1 cellular context compared by ENCODE assay signal in the genomic region with DNA sequence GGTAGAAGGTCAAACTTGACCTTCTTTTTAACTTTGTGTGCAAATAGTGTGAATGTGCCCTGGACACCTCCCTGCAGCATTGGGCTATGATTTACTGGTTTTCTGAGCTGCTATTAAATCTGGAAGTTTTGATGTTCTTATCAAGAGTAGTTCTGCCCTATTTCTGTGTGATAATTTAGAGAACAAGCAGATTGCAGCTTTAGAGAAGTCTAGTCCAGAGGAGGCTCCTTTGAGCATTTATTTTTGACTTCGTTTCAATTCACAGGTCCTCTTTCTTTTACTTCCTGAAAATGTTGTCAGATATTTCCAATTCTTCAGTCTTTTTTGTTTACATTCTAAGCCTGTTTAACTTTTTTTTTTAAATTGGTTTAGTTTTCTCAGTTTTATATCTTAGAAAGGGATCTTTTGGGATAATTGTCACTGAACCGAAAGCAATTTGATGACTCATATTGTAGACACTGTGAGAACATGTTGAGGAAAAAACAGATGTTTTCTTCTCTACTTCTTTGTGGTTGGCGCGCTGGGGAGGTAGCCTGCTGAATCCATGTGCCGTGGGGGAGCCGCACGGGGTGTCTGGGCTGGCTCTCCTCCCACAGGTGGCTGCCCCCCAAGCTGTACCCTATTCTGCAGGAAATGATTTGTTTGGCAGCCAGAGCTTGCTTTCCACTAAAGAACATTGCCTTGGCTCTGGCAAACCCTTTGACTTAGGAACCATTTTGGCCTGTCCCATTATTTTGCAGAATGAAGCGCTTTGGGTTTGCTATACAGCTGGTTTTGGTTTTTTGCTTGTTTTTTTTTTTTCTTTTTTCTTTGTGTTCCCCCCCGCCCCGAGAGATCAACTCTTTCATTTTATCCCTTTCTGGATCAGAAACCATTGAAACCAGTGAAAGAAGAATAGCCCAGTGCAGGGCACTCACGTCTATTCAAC.
TF ChIP-seq lines count a peak whose summit lies in the region.

No MANE protein-coding gene starts in this region.

TF ChIP-seq in GM12878, 131 proteins besides CTCF, POLR2A, EP300 and RAD21 (continues in another document):
- TF ChIP-seq, protein P1, sequence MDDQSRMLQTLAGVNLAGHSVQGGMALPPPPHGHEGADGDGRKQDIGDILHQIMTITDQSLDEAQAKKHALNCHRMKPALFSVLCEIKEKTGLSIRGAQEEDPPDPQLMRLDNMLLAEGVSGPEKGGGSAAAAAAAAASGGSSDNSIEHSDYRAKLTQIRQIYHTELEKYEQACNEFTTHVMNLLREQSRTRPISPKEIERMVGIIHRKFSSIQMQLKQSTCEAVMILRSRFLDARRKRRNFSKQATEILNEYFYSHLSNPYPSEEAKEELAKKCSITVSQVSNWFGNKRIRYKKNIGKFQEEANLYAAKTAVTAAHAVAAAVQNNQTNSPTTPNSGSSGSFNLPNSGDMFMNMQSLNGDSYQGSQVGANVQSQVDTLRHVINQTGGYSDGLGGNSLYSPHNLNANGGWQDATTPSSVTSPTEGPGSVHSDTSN (IDR thresholded peaks at IDR 0.05; ENCODE audit: insufficient replicate concordance, low read depth, low read length) = no peak
- TF ChIP-seq HCFC1 (IDR thresholded peaks at IDR 0.05; ENCODE audit: low read length) (no peak), ZNF207 (IDR thresholded peaks at IDR 0.05; ENCODE audit: borderline replicate concordance) (no peak), ZBED1 (IDR thresholded peaks at IDR 0.05; ENCODE audit: borderline replicate concordance) (no peak), NR2C2 (IDR thresholded peaks at IDR 0.05; ENCODE audit: borderline replicate concordance, control insufficient read depth, insufficient read length, low read depth) (no peak), SMAD5 (IDR thresholded peaks at IDR 0.05; ENCODE audit: low read depth) (no peak), IKZF2 (IDR thresholded peaks at IDR 0.05) (peak; percentile 81 to 85), SREBF1 (IDR thresholded peaks at IDR 0.05; ENCODE audit: low read length) (no peak), LARP7 (IDR thresholded peaks at IDR 0.05) (no peak), ATF7 (IDR thresholded peaks at IDR 0.05; ENCODE audit: low read depth) (peak; percentile 51; the same call in 1 of the 2 replicates), SMAD1 (IDR thresholded peaks at IDR 0.05; ENCODE audit: low read depth, partially characterized antibody) (no peak), HDAC6 (IDR thresholded peaks at IDR 0.05; ENCODE audit: unreplicated experiment) (no peak), TBL1XR1 (IDR thresholded peaks at IDR 0.05; ENCODE audit: low read depth, low read length) (no peak), STAT1 (conservative IDR thresholded peaks at IDR 0.05) (no peak), SPI1 (IDR thresholded peaks at IDR 0.05; ENCODE audit: borderline replicate concordance, insufficient read depth, low read depth, low read length) (no peak), MTA3 (IDR thresholded peaks at IDR 0.05; ENCODE audit: borderline replicate concordance, low read length) (peak; percentile 47; the same call in 1 of the 2 replicates), TAF1 (IDR thresholded peaks at IDR 0.05; ENCODE audit: borderline replicate concordance, low read depth, low read length) (no peak), ZNF24 (IDR thresholded peaks at IDR 0.05) (no peak), EZH2 (IDR thresholded peaks at IDR 0.05; ENCODE audit: borderline replicate concordance, control insufficient read depth, low read depth, low read length) (no peak), ESRRA (IDR thresholded peaks at IDR 0.05; ENCODE audit: low read length) (no peak), BRCA1 (IDR thresholded peaks at IDR 0.05; ENCODE audit: low read depth, low read length) (no peak), IKZF1 (conservative IDR thresholded peaks at IDR 0.05) (peak; percentile 76), CREB1 (IDR thresholded peaks at IDR 0.05; ENCODE audit: low read depth) (no peak), MTA2 (IDR thresholded peaks at IDR 0.05; ENCODE audit: low read depth) (peak; percentile 54; the same call in 1 of the 2 replicates), ZNF622 (IDR thresholded peaks at IDR 0.05) (no peak), KDM1A (IDR thresholded peaks at IDR 0.05; ENCODE audit: borderline replicate concordance) (no peak), ASH2L (IDR thresholded peaks at IDR 0.05; ENCODE audit: borderline replicate concordance, low read depth) (no peak), FOXM1 (IDR thresholded peaks at IDR 0.05; ENCODE audit: low read depth, low read length) (0 out of 2 replicates have a peak, but pooled peaks have one; percentile 28), POLR2AphosphoS2 (IDR thresholded peaks at IDR 0.05; ENCODE audit: low read depth, low read length) (no peak), NR2F1 (conservative IDR thresholded peaks at IDR 0.05) (no peak)
- TF ChIP-seq, protein P2, sequence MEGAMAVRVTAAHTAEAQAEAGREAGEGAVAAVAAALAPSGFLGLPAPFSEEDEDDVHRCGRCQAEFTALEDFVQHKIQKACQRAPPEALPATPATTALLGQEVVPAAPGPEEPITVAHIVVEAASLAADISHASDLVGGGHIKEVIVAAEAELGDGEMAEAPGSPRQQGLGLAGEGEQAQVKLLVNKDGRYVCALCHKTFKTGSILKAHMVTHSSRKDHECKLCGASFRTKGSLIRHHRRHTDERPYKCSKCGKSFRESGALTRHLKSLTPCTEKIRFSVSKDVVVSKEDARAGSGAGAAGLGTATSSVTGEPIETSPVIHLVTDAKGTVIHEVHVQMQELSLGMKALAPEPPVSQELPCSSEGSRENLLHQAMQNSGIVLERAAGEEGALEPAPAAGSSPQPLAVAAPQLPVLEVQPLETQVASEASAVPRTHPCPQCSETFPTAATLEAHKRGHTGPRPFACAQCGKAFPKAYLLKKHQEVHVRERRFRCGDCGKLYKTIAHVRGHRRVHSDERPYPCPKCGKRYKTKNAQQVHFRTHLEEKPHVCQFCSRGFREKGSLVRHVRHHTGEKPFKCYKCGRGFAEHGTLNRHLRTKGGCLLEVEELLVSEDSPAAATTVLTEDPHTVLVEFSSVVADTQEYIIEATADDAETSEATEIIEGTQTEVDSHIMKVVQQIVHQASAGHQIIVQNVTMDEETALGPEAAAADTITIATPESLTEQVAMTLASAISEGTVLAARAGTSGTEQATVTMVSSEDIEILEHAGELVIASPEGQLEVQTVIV (IDR thresholded peaks at IDR 0.05; ENCODE audit: borderline replicate concordance, partially characterized antibody) = no peak
- TF ChIP-seq, protein P3, sequence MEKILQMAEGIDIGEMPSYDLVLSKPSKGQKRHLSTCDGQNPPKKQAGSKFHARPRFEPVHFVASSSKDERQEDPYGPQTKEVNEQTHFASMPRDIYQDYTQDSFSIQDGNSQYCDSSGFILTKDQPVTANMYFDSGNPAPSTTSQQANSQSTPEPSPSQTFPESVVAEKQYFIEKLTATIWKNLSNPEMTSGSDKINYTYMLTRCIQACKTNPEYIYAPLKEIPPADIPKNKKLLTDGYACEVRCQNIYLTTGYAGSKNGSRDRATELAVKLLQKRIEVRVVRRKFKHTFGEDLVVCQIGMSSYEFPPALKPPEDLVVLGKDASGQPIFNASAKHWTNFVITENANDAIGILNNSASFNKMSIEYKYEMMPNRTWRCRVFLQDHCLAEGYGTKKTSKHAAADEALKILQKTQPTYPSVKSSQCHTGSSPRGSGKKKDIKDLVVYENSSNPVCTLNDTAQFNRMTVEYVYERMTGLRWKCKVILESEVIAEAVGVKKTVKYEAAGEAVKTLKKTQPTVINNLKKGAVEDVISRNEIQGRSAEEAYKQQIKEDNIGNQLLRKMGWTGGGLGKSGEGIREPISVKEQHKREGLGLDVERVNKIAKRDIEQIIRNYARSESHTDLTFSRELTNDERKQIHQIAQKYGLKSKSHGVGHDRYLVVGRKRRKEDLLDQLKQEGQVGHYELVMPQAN (conservative IDR thresholded peaks at IDR 0.05) = no peak
- TF ChIP-seq, protein P4, sequence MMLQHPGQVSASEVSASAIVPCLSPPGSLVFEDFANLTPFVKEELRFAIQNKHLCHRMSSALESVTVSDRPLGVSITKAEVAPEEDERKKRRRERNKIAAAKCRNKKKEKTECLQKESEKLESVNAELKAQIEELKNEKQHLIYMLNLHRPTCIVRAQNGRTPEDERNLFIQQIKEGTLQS (IDR thresholded peaks at IDR 0.05; ENCODE audit: borderline replicate concordance, extremely low read depth, low read depth, low read length) = no peak
- TF ChIP-seq, protein P5, sequence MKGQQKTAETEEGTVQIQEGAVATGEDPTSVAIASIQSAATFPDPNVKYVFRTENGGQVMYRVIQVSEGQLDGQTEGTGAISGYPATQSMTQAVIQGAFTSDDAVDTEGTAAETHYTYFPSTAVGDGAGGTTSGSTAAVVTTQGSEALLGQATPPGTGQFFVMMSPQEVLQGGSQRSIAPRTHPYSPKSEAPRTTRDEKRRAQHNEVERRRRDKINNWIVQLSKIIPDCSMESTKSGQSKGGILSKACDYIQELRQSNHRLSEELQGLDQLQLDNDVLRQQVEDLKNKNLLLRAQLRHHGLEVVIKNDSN (IDR thresholded peaks at IDR 0.05; ENCODE audit: borderline replicate concordance, extremely low read length, insufficient read depth, low read depth, low read length) = no peak
- TF ChIP-seq, protein P6, sequence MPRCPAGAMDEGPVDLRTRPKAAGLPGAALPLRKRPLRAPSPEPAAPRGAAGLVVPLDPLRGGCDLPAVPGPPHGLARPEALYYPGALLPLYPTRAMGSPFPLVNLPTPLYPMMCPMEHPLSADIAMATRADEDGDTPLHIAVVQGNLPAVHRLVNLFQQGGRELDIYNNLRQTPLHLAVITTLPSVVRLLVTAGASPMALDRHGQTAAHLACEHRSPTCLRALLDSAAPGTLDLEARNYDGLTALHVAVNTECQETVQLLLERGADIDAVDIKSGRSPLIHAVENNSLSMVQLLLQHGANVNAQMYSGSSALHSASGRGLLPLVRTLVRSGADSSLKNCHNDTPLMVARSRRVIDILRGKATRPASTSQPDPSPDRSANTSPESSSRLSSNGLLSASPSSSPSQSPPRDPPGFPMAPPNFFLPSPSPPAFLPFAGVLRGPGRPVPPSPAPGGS (IDR thresholded peaks at IDR 0.05; ENCODE audit: borderline replicate concordance, insufficient read depth, low read depth, low read length, poor library complexity, severe bottlenecking) = no peak
- TF ChIP-seq, protein P7, sequence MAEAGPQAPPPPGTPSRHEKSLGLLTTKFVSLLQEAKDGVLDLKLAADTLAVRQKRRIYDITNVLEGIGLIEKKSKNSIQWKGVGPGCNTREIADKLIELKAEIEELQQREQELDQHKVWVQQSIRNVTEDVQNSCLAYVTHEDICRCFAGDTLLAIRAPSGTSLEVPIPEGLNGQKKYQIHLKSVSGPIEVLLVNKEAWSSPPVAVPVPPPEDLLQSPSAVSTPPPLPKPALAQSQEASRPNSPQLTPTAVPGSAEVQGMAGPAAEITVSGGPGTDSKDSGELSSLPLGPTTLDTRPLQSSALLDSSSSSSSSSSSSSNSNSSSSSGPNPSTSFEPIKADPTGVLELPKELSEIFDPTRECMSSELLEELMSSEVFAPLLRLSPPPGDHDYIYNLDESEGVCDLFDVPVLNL (IDR thresholded peaks at IDR 0.05; ENCODE audit: low read depth, low read length) = no peak
- TF ChIP-seq, protein P8, sequence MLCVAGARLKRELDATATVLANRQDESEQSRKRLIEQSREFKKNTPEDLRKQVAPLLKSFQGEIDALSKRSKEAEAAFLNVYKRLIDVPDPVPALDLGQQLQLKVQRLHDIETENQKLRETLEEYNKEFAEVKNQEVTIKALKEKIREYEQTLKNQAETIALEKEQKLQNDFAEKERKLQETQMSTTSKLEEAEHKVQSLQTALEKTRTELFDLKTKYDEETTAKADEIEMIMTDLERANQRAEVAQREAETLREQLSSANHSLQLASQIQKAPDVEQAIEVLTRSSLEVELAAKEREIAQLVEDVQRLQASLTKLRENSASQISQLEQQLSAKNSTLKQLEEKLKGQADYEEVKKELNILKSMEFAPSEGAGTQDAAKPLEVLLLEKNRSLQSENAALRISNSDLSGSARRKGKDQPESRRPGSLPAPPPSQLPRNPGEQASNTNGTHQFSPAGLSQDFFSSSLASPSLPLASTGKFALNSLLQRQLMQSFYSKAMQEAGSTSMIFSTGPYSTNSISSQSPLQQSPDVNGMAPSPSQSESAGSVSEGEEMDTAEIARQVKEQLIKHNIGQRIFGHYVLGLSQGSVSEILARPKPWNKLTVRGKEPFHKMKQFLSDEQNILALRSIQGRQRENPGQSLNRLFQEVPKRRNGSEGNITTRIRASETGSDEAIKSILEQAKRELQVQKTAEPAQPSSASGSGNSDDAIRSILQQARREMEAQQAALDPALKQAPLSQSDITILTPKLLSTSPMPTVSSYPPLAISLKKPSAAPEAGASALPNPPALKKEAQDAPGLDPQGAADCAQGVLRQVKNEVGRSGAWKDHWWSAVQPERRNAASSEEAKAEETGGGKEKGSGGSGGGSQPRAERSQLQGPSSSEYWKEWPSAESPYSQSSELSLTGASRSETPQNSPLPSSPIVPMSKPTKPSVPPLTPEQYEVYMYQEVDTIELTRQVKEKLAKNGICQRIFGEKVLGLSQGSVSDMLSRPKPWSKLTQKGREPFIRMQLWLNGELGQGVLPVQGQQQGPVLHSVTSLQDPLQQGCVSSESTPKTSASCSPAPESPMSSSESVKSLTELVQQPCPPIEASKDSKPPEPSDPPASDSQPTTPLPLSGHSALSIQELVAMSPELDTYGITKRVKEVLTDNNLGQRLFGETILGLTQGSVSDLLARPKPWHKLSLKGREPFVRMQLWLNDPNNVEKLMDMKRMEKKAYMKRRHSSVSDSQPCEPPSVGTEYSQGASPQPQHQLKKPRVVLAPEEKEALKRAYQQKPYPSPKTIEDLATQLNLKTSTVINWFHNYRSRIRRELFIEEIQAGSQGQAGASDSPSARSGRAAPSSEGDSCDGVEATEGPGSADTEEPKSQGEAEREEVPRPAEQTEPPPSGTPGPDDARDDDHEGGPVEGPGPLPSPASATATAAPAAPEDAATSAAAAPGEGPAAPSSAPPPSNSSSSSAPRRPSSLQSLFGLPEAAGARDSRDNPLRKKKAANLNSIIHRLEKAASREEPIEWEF (IDR thresholded peaks at IDR 0.05; ENCODE audit: insufficient replicate concordance, low read depth, low read length) = peak; percentile 59
- TF ChIP-seq, protein P9, sequence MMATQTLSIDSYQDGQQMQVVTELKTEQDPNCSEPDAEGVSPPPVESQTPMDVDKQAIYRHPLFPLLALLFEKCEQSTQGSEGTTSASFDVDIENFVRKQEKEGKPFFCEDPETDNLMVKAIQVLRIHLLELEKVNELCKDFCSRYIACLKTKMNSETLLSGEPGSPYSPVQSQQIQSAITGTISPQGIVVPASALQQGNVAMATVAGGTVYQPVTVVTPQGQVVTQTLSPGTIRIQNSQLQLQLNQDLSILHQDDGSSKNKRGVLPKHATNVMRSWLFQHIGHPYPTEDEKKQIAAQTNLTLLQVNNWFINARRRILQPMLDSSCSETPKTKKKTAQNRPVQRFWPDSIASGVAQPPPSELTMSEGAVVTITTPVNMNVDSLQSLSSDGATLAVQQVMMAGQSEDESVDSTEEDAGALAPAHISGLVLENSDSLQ (IDR thresholded peaks at IDR 0.05) = no peak
